9 cellular contexts compared by ENCODE assay signal in the genomic region with DNA sequence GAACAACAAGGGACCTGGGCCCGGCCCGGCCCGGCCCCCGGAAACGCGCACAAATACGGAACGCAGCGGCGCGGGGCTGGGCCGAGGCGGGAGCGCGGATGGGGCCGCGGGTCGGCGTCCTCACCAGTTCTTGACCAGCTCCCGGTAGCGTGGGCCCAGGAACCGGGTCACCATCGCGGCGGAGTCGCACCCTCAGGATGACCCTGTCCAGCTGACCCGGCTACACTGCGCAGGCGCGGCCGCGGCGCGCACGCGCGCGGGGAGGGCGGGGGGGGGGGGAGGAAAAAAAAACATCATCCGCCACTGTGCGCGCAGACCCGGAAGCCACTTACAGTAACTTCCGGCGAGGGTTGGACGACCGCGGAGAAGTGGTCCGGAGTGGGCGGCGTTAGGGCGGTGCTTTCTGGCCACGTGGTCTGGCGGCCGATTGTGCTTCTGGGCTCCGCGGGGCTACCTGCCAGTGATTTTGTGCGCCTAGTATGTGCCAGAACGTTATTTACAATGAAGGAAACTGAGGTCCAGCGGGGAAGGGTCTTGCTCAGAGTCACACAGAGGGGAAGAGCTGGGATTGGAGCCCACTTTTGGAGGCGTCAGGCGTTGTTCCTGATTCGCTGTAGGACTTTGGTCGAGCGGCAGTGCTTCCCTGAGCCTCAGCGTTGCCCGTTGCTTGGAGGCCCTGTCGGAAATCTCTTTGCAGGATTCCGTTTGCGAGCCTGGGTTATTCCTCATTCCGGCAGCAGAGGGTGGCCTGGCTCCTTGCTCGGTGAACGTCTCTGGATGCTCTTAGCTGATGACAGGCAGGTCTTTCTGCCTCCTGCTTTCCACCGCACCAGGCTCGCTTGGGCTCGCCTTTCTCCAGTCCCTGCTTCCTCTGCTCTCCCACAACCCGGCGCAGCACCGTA. TPM values are rescaled to one million over a fixed set of nuclear protein-coding genes. Genes with fewer than 3 reads are reported as not detected.
DNase-seq lines count a peak whose midpoint lies in the region; ATAC-seq, FAIRE-seq and TF ChIP-seq lines count a peak whose summit lies in the region.
"Had no signal": no experiment of that assay in that cellular context is flagged by ENCODE, and none has a peak within 500 bp of the region (broad histone marks: within the 10 kb centered on the region; RNA-seq: fewer than 3 reads in every experiment).

Gene UQCR11 (minus strand): TSS at position 227 of the 902 bp plus-strand sequence. CDS start 53 bp downstream, at position 174.

- ATAC-seq in GM18873 (IDR thresholded peaks at IDR 0.05; ENCODE audit: low FRiP score, unreplicated experiment) (peak; percentile 53), HG03139 (IDR thresholded peaks at IDR 0.05; ENCODE audit: unreplicated experiment) (peak; percentile 63)

- peaks cover 47% of the 10 kb centered on the region for H3K79me2 ChIP-seq in mammary epithelial cell (ENCODE audit: insufficient read depth, low read length)

- POLR2A ChIA-PET in AG04450 (lab: Yijun Ruan, JAX), result interaction anchor here (0.5 to 1.3 kb wide), 7 partner anchors 14 to 851 kb away, joined by 3 to 7 read pairs (median 4); partner anchors contain the start of genes LMNB2 and TCF3

- H3K36me3 ChIP-seq in WERI-Rb-1 (peaks cover 19% of the 10 kb centered on the region), mammary epithelial cell (ENCODE audit: insufficient read depth, low read length) (no peaks in the 10 kb centered on the region), small intestine (ENCODE audit: control insufficient read depth in 2 of 2, insufficient read depth in 2 of 2, low read length in 2 of 2) (no peaks in the 10 kb centered on the region)

- intact Hi-C loops in mammary epithelial cell (cut with micrococcal nuclease), result loop anchor here (1.0 to 5.0 kb wide), 6 partner anchors 47 to 207 kb away; partner anchors contain the start of genes ATP8B3 and TCF3

- no TSS peak for BruUV-seq in mammary epithelial cell (replicated peaks; lab: Mats Ljungman, UMichigan)

- H3K4me1 ChIP-seq in mammary epithelial cell (ENCODE audit: insufficient read depth, low read length) (peaks cover 5% of the 10 kb centered on the region), small intestine (ENCODE audit: control insufficient read depth in 2 of 2, insufficient read depth in 1 of 2, low read depth in 1 of 2, low read length in 1 of 2) (peaks cover 0 to 3% of the 10 kb centered on the region in 2 donors)

- CTCF ChIA-PET in AG04450 (lab: Charles Lee), result interaction anchor here (0.6 to 2.0 kb wide), 7 partner anchors 11 to 222 kb away, joined by 3 to 8 read pairs (median 3); no protein-coding TSS in a partner anchor
- CTCF ChIA-PET in mammary epithelial cell (lab: Charles Lee; ENCODE audit: low non-redundant PET), result interaction anchor here (0.7 kb wide), 1 partner anchor 178 kb away, joined by 3 read pairs; no protein-coding TSS in a partner anchor

- H3K4me3 ChIP-seq in AG04450 (ENCODE audit: low read depth, low read length) (peak within 1 kb of the TSS; percentile 97), WERI-Rb-1 (ENCODE audit: low read depth, low read length) (peak within 1 kb of the TSS; percentile 67), mammary epithelial cell (replicated peaks in 1 of 3; ENCODE audit: insufficient read depth in 1 of 3, low read depth in 2 of 3, low read length in 3 of 3) (peak within 1 kb of the TSS; percentile 88 to 99 (median 88)), small intestine (ENCODE audit: low read depth in 1 of 2, low read length in 2 of 2) (peak within 1 kb of the TSS; percentile 79 to 88)

- peak within 1 kb of the TSS; percentile 97 for H3K4me2 ChIP-seq in mammary epithelial cell (ENCODE audit: insufficient read depth, low read depth, low read length)

- H3K27me3 ChIP-seq in AG04450 (ENCODE audit: control insufficient read depth, insufficient read depth, low read length) (no peaks in the 10 kb centered on the region), WERI-Rb-1 (ENCODE audit: insufficient read depth, low read depth, severe bottlenecking) (no peaks in the 10 kb centered on the region), mammary epithelial cell (ENCODE audit: insufficient read depth, low read length) (no peaks in the 10 kb centered on the region), small intestine (ENCODE audit: control insufficient read depth in 2 of 2, insufficient read depth in 2 of 2, low read length in 2 of 2) (no peaks in the 10 kb centered on the region)

- dilution Hi-C loops in mammary epithelial cell (cut with HindIII; ENCODE audit: low sequenced_read_pairs), result loop anchor here (10.0 kb wide), 1 partner anchor 131 kb away; the partner anchor contains the start of gene C19orf25

- FAIRE-seq in small intestine (lab: Jason Lieb, UNC), result no peak
- FAIRE-seq: colon had no signal

- peak within 1 kb of the TSS; percentile 81 for H3K9ac ChIP-seq in mammary epithelial cell (ENCODE audit: insufficient read depth, low read length)

- H3K9me3 ChIP-seq in AG04450 (ENCODE audit: control insufficient read depth, insufficient read depth, low read length), result peaks cover 4% of the 10 kb centered on the region; the same call in 1 of the 2 replicates
- H3K9me3 ChIP-seq in WERI-Rb-1 (ENCODE audit: severe bottlenecking), result no peaks in the 10 kb centered on the region
- H3K9me3 ChIP-seq in mammary epithelial cell (replicated peaks; ENCODE audit: insufficient read depth, low read length), result no peaks in the 10 kb centered on the region
- no peaks in the 10 kb centered on the region for H3K9me3 ChIP-seq in small intestine (ENCODE audit: control insufficient read depth, low read depth)

- peak within 1 kb of the TSS; percentile 95 for H2AFZ ChIP-seq in mammary epithelial cell (ENCODE audit: low read depth, low read length)

- in situ Hi-C loops in mammary epithelial cell (cut with MboI; ENCODE audit: low sequenced_read_pairs in 2 of 2), result no loop called here

- H3K27ac ChIP-seq in AG04450 (ENCODE audit: low read depth, low read length), result peak within 1 kb of the TSS; percentile 92
- peak within 1 kb of the TSS; percentile 88 for H3K27ac ChIP-seq in WERI-Rb-1
- peak within 1 kb of the TSS; percentile 68 for H3K27ac ChIP-seq in mammary epithelial cell (ENCODE audit: insufficient read depth, low read depth, low read length)
- H3K27ac ChIP-seq in small intestine (ENCODE audit: low read depth in 1 of 2, low read length in 1 of 2), result peak within 1 kb of the TSS; percentile 84 to 91

- no peaks in the 10 kb centered on the region for H4K20me1 ChIP-seq in mammary epithelial cell (ENCODE audit: insufficient read depth, low read length)

- 6% methylated on average over 26 of the region's 79 CpGs for WGBS in mammary epithelial cell (ENCODE audit: low coverage, missing lambda C conversion rate)
- WGBS in small intestine, 3 donors, result 0% methylated on average over 58 to 79 of the region's 79 CpGs

- DNase-seq in AG04450 (ENCODE audit: low read depth, low spot score), result peak; percentile 92
- DNase-seq in NCI-H2227 (lab: John Stamatoyannopoulos, UW; ENCODE audit: unreplicated experiment), result peak; percentile 93
- DNase-seq in WERI-Rb-1, result peak; percentile 96
- DNase-seq in mammary epithelial cell, result peak; percentile 92
- DNase-seq in iPS-NIHi11 (ENCODE audit: low spot score), result peak; percentile 98
- DNase-seq in small intestine, result peak; percentile 96

- TF ChIP-seq CTCF in AG04450 (IDR thresholded peaks at IDR 0.05; ENCODE audit: low read depth, low read length), result peak; percentile 63
- peak; percentile 66 for TF ChIP-seq CTCF in WERI-Rb-1 (IDR thresholded peaks at IDR 0.05; ENCODE audit: low read depth, low read length)
- TF ChIP-seq CTCF in mammary epithelial cell (conservative IDR thresholded peaks at IDR 0.05 in 1 of 2, IDR thresholded peaks at IDR 0.05 in 1 of 2; ENCODE audit: extremely low read depth in 1 of 2, insufficient read depth in 1 of 2, low read depth in 1 of 2, low read length in 2 of 2), result peak; percentile 44 to 72

RNA-seq across cellular contexts. Expression of gene UQCR11, which starts in this region (rescaled TPM):
- polyA plus RNA-seq in AG04450 (2011; rRNA removed), result 153 and 166 TPM in 2 replicates
- polyA minus RNA-seq in AG04450 (2011; rRNA and poly(A)+ RNA removed), result 25.5 and 26.5 TPM in 2 replicates
- total RNA-seq in mammary epithelial cell, result 100 to 1,000 TPM in 1 of 2 donors, 10 to 100 TPM in 1; 28.3 to 250 TPM
- 114 TPM for polyA plus RNA-seq in mammary epithelial cell
- polyA minus RNA-seq in mammary epithelial cell, result 3.8 TPM
- polyA plus RNA-seq in small intestine, result 100 to 1,000 TPM; 164 to 283 (median 261) TPM

Comparison
In these comparisons a context has a peak if more than half of its experiments do, and no peak if none do; other contexts are left out.
1. Peak in every context shown above with its lines: DNase-seq, ATAC-seq, H3K4me3 ChIP-seq and H3K27ac ChIP-seq.